In the genomic region with DNA sequence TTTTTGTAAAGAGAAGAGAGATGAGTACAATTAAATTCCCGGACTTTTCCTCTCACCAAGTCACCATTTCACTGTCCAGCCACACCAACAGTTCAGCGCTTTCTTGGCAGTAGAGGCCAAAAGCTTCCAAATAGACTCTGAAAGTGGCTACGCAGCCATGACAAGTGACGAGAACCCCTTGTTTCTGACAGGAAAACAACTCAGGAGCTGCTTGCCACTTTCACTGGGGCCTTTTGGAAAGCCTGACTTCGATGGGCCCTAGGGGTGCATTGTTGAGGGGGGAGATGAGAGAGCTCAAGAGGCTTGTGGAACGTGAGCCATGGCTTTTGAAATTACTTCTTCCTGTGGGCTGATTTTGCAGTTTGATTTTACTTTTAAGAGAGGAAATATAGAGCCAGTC, we compare ENCODE assay signal across 18 cellular contexts.
DNase-seq lines count a peak whose midpoint lies in the region; ATAC-seq and TF ChIP-seq lines count a peak whose summit lies in the region.
"Had no signal": no experiment of that assay in that cellular context is flagged by ENCODE, and none has a peak within 500 bp of the region (broad histone marks: within the 10 kb centered on the region; RNA-seq: fewer than 3 reads in every experiment).

No MANE protein-coding gene starts in this region.

- H3K4me2 ChIP-seq in trophoblast cell (ENCODE audit: low read length) = no peak overlapping the region
- H3K4me2 ChIP-seq: PC-9 had no signal

- no peak for TF ChIP-seq CTCF in tibial nerve (IDR thresholded peaks at IDR 0.05)

- peaks cover 13% of the 10 kb centered on the region for H3K79me1 ChIP-seq in trophoblast cell (ENCODE audit: low read length)

- H3K27me3 ChIP-seq in H7 (ENCODE audit: control insufficient read depth, insufficient read depth, low read length) = no peaks in the 10 kb centered on the region
- no peaks in the 10 kb centered on the region for H3K27me3 ChIP-seq in trophoblast cell (ENCODE audit: insufficient read depth, low read length)
- H3K27me3 ChIP-seq in tibial nerve = no peaks in the 10 kb centered on the region
- H3K27me3 ChIP-seq: BE2C had no signal

- peak overlapping the region; percentile 76 for H4K8ac ChIP-seq in trophoblast cell (ENCODE audit: low read depth, low read length)

- no peak overlapping the region for H3K23ac ChIP-seq in trophoblast cell (ENCODE audit: low read length)

- peak overlapping the region; percentile 97 for H2BK12ac ChIP-seq in trophoblast cell (ENCODE audit: low read length)

- H3K4me3 ChIP-seq in H7 (ENCODE audit: insufficient read depth, low read depth, low read length) (no peak overlapping the region), trophoblast cell (ENCODE audit: low read depth, low read length) (no peak overlapping the region), tibial nerve (no peak overlapping the region)
- H3K4me3 ChIP-seq: PC-9 had no signal

- peaks cover 2% of the 10 kb centered on the region for H3K79me2 ChIP-seq in trophoblast cell (ENCODE audit: control insufficient read depth, insufficient read depth, low read length, poor library complexity)

- no CpG with 5 or more reads among the region's 6 CpGs for WGBS in trophoblast cell (ENCODE audit: extremely low coverage, insufficient coverage, insufficient read length)
- 67 to 73% methylated on average over 6 of the region's 6 CpGs for WGBS in tibial nerve, 2 donors

- no peak for ATAC-seq in GM18519 (IDR thresholded peaks at IDR 0.05; ENCODE audit: low FRiP score, unreplicated experiment)

- H2BK5ac ChIP-seq in trophoblast cell (ENCODE audit: low read depth, low read length, poor library complexity) = peak overlapping the region; percentile 43

- H2AK5ac ChIP-seq in trophoblast cell (ENCODE audit: low read length) = no peak overlapping the region

- H4K91ac ChIP-seq in trophoblast cell (ENCODE audit: low read depth, low read length) = peak overlapping the region; percentile 94

- peak; percentile 22 for DNase-seq in H7
- DNase-seq in OCI-M1 (lab: John Stamatoyannopoulos, UW) = peak; percentile 41
- DNase-seq in iPS-NIHi11 (ENCODE audit: low spot score) = peak; percentile 17
- DNase-seq in trophoblast cell = no peak
- no peak for DNase-seq in tibial nerve (ENCODE audit: low spot score in 2 of 2)
- no peak for DNase-seq in occipital lobe (lab: John Stamatoyannopoulos, UW)
- DNase-seq: BE2C; CD4-positive, CD25-positive, alpha-beta regulatory T cell; COR-L47; HFFc6; Kasumi-1; MM.1S; NCI-H1092 treated with DMSO at 0.1 percent for 48 hours; NCI-H146; NCI-H2029 treated with DMSO at 0.1 percent for 48 hours; NCI-H748 treated with DMSO at 0.1 percent for 48 hours; PC-9 had no signal

- H3K9ac ChIP-seq in trophoblast cell (ENCODE audit: low read length) = no peak overlapping the region

- H3K9me3 ChIP-seq in trophoblast cell (ENCODE audit: insufficient read depth, low read depth, low read length) = peaks cover 3% of the 10 kb centered on the region
- H3K9me3 ChIP-seq in tibial nerve = no peaks in the 10 kb centered on the region
- H3K9me3 ChIP-seq: BE2C had no signal

- TF ChIP-seq POLR2A in tibial nerve (IDR thresholded peaks at IDR 0.05) = no peak

- peak overlapping the region; percentile 91 for H2BK120ac ChIP-seq in trophoblast cell (ENCODE audit: insufficient read depth, low read length, poor library complexity)

- no peak overlapping the region for H4K12ac ChIP-seq in trophoblast cell (ENCODE audit: low read depth, low read length)

- no peak for TF ChIP-seq EP300 in tibial nerve (IDR thresholded peaks at IDR 0.05)

- H3K14ac ChIP-seq in trophoblast cell (ENCODE audit: low read length) = peak overlapping the region; percentile 29

- peak overlapping the region; percentile 36 for H3K27ac ChIP-seq in trophoblast cell (ENCODE audit: low read depth, low read length)
- no peak overlapping the region for H3K27ac ChIP-seq in tibial nerve
- H3K27ac ChIP-seq: PC-9 had no signal

- peak overlapping the region; percentile 14 for H3K4ac ChIP-seq in trophoblast cell (ENCODE audit: low read depth, low read length)

- peak overlapping the region; percentile 46 for H3K18ac ChIP-seq in trophoblast cell (ENCODE audit: low read length)

- peak overlapping the region; percentile 68 for H2AFZ ChIP-seq in trophoblast cell (ENCODE audit: insufficient read depth, low read length, poor library complexity)
- H2AFZ ChIP-seq: PC-9 had no signal

- H3K4me1 ChIP-seq in trophoblast cell (ENCODE audit: control insufficient read depth in 1 of 2, insufficient read depth in 2 of 2, low read length in 2 of 2) = peaks cover 0 to 11% of the 10 kb centered on the region in 2 experiments
- H3K4me1 ChIP-seq in tibial nerve = no peaks in the 10 kb centered on the region

- H3K36me3 ChIP-seq in H7 (replicated peaks; ENCODE audit: control insufficient read depth, insufficient read depth, low read length) (no peaks in the 10 kb centered on the region), trophoblast cell (ENCODE audit: control insufficient read depth in 1 of 2, insufficient read depth in 2 of 2, low read length in 2 of 2) (no peaks in the 10 kb centered on the region), tibial nerve (no peaks in the 10 kb centered on the region)
- H3K36me3 ChIP-seq: BE2C had no signal

Comparison
In these comparisons a context has a peak if more than half of its experiments do, and no peak if none do; other contexts are left out.
1. DNase-seq: peak in H7 (single experiment), OCI-M1 (single experiment) and iPS-NIHi11 (single experiment); none in trophoblast cell (0 of 2), tibial nerve (0 of 2) and occipital lobe (single experiment).